Comparison of ENCODE assay signal across 25 cellular contexts in genomic region chr2:110973275-110973674, GRCh38.
"Had no signal": no experiment of that assay in that cellular context is flagged by ENCODE, and none has a peak within 500 bp of the region (broad histone marks: within the 10 kb centered on the region; RNA-seq: fewer than 3 reads in every experiment).

No MANE protein-coding gene starts in this region.

- H3K27ac ChIP-seq: esophagus squamous epithelium, heart right ventricle, left ventricle myocardium inferior, stomach, thyroid gland, upper lobe of left lung, VCaP had no signal

- H3K9me3 Mint-ChIP-seq: natural killer cell treated with Interleukin-12 subunit alpha and Interleukin-12 subunit beta and Interleukin-15 and Interleukin-18, amount 100 ng/mL, for 72 hours; stimulated activated effector memory CD8-positive, alpha-beta T cell treated with anti-CD3 and anti-CD28 coated beads, Interleukin-12 subunit alpha, Interleukin-12 subunit beta, amount 100 ng/mL, for 72 hours; T-helper 2 cell treated with Interferon-gamma antibody and Interleukin-4, amounts not matched to agents 5 μg/mL and 100 μg/mL, for 36 hours had no signal

- ATAC-seq: activated T-cell treated with anti-CD3 and anti-CD28 coated beads, Interleukin-2, amount 50 U/mL, for 72 hours; heart right ventricle; mucosa of descending colon; natural killer cell treated with Interleukin-12 subunit alpha and Interleukin-12 subunit beta and Interleukin-15 and Interleukin-18, amount 100 ng/mL, for 72 hours; right cardiac atrium; stimulated activated effector memory CD8-positive, alpha-beta T cell treated with anti-CD3 and anti-CD28 coated beads, Interleukin-12 subunit alpha, Interleukin-12 subunit beta, amount 100 ng/mL, for 72 hours had no signal

- H3K27ac Mint-ChIP-seq: activated naive CD8-positive, alpha-beta T cell; activated T-cell treated with anti-CD3 and anti-CD28 coated beads, Interleukin-2, amount 50 U/mL, for 72 hours; dendritic cell treated with granulocyte-macrophage colony-stimulating factor and Interleukin-4, amounts not matched to agents 40 ng/mL and 50 ng/mL, for 4 days; natural killer cell treated with Interleukin-12 subunit alpha and Interleukin-12 subunit beta and Interleukin-15 and Interleukin-18, amount 100 ng/mL, for 72 hours; stimulated activated effector memory CD8-positive, alpha-beta T cell treated with anti-CD3 and anti-CD28 coated beads, Interleukin-12 subunit alpha, Interleukin-12 subunit beta, amount 100 ng/mL, for 72 hours; T-helper 2 cell treated with Interferon-gamma antibody and Interleukin-4, amounts not matched to agents 5 μg/mL and 100 μg/mL, for 36 hours had no signal

- H3K36me3 Mint-ChIP-seq: stimulated activated effector memory CD8-positive, alpha-beta T cell treated with anti-CD3 and anti-CD28 coated beads, Interleukin-12 subunit alpha, Interleukin-12 subunit beta, amount 100 ng/mL, for 72 hours had no signal

- H3K27me3 Mint-ChIP-seq: dendritic cell treated with granulocyte-macrophage colony-stimulating factor and Interleukin-4, amounts not matched to agents 40 ng/mL and 50 ng/mL, for 4 days had no signal

- H3K4me3 ChIP-seq: esophagus squamous epithelium, heart right ventricle, left ventricle myocardium inferior, mucosa of descending colon, stomach, thyroid gland, upper lobe of left lung had no signal

- H3K9me3 ChIP-seq: esophagus squamous epithelium, heart right ventricle, left ventricle myocardium inferior, mucosa of descending colon, thyroid gland, upper lobe of left lung had no signal

- H3K4me3 Mint-ChIP-seq: activated naive CD8-positive, alpha-beta T cell; activated T-cell treated with anti-CD3 and anti-CD28 coated beads, Interleukin-2, amount 50 U/mL, for 72 hours; central memory CD8-positive, alpha-beta T cell; dendritic cell treated with granulocyte-macrophage colony-stimulating factor and Interleukin-4, amounts not matched to agents 40 ng/mL and 50 ng/mL, for 4 days; natural killer cell treated with Interleukin-12 subunit alpha and Interleukin-12 subunit beta and Interleukin-15 and Interleukin-18, amount 100 ng/mL, for 72 hours; stimulated activated effector memory CD8-positive, alpha-beta T cell treated with anti-CD3 and anti-CD28 coated beads, Interleukin-12 subunit alpha, Interleukin-12 subunit beta, amount 100 ng/mL, for 72 hours; T-helper 2 cell treated with Interferon-gamma antibody and Interleukin-4, amounts not matched to agents 5 μg/mL and 100 μg/mL, for 36 hours had no signal

- H3K4me1 ChIP-seq: esophagus squamous epithelium, stomach, upper lobe of left lung had no signal

- H3K36me3 ChIP-seq: esophagus squamous epithelium, heart right ventricle, left ventricle myocardium inferior, stomach, thyroid gland, upper lobe of left lung had no signal

- DNase-seq: activated CD4-positive, alpha-beta T cell treated with anti-CD3 and anti-CD28 coated beads for 4 hours; activated CD4-positive, alpha-beta T cell treated with anti-CD3 and anti-CD28 coated beads, Interleukin-2, amount 50 U/mL, for 4 hours; activated naive CD4-positive, alpha-beta T cell treated with Interleukin-2 at 50 U/mL for 16 hours; activated T-cell treated with anti-CD3 and anti-CD28 coated beads for 4 hours; activated T-cell treated with anti-CD3 and anti-CD28 coated beads, Interleukin-2, amount 50 U/mL, for 72 hours; anterior cingulate cortex; effector CD4-positive, alpha-beta T cell; esophagus squamous epithelium; foreskin melanocyte; heart right ventricle; kidney glomerular epithelial cell; left ventricle myocardium inferior; mucosa of descending colon; right cardiac atrium; stimulated activated CD4-positive, alpha-beta T cell treated with anti-CD3 and anti-CD28 coated beads, Interleukin-4, amount 100 ng/mL, for 24 hours; stomach; thyroid gland; upper lobe of left lung had no signal

- H3K4me1 Mint-ChIP-seq: central memory CD8-positive, alpha-beta T cell; stimulated activated effector memory CD8-positive, alpha-beta T cell treated with anti-CD3 and anti-CD28 coated beads, Interleukin-12 subunit alpha, Interleukin-12 subunit beta, amount 100 ng/mL, for 72 hours had no signal

- H3K27me3 ChIP-seq: esophagus squamous epithelium, stomach, thyroid gland, upper lobe of left lung had no signal
